Comparison of ENCODE assay signal across 8 cellular contexts in genomic region chr17:4788807-4789700, GRCh38. TPM values are rescaled to one million over a fixed set of nuclear protein-coding genes. Genes with fewer than 3 reads are reported as not detected.
A peak's percentile ranks its signal among the peaks of the same experiment; 100 is the strongest.
DNase-seq lines count a peak whose midpoint lies in the region; TF ChIP-seq lines count a peak whose summit lies in the region.

Gene GLTPD2 (plus strand): TSS chr17:4788964. CDS start chr17:4789012, 48 bp downstream.

- CTCF ChIA-PET in BJ (lab: Yijun Ruan, JAX) = interaction anchor here (0.6 to 7.9 kb wide), 28 partner anchors 9 to 123 kb away, joined by 3 to 112 read pairs (median 7); partner anchors contain the start of genes ARRB2, C17orf107, CHRNE and PLD2

- peak within 1 kb of the TSS; percentile 89 for H3K9ac ChIP-seq in adipocyte (ENCODE audit: low read length)

- POLR2A ChIA-PET in BJ (lab: Charles Lee) = interaction anchor here (0.7 kb wide), 1 partner anchor 18 kb away, joined by 5 read pairs; the partner anchor contains the start of gene PLD2

- no peaks in the 10 kb centered on the region for H3K36me3 ChIP-seq in BJ (ENCODE audit: control insufficient read depth, insufficient read depth, low read length)
- H3K36me3 ChIP-seq in H7 (replicated peaks; ENCODE audit: control insufficient read depth, insufficient read depth, low read length) = no peaks in the 10 kb centered on the region
- H3K36me3 ChIP-seq in adipocyte (ENCODE audit: control insufficient read depth, insufficient read depth, low read length, severe bottlenecking) = no peaks in the 10 kb centered on the region
- no peaks in the 10 kb centered on the region for H3K36me3 ChIP-seq in kidney epithelial cell (ENCODE audit: control insufficient read depth, insufficient read depth, low read length)

- TF ChIP-seq CTCF in BJ (IDR thresholded peaks at IDR 0.05; ENCODE audit: insufficient read depth, low read depth, low read length) (no peak), kidney epithelial cell (IDR thresholded peaks at IDR 0.05; ENCODE audit: insufficient read depth, low read length, poor library complexity, severe bottlenecking) (no peak)

- H3K4me1 ChIP-seq in adipocyte (ENCODE audit: control insufficient read depth, insufficient read depth, low read length) = peaks cover 31% of the 10 kb centered on the region

- H3K27me3 ChIP-seq in BJ (ENCODE audit: control insufficient read depth, insufficient read depth, low read length) (peaks cover 8% of the 10 kb centered on the region), H7 (ENCODE audit: control insufficient read depth, insufficient read depth, low read length) (peaks cover 31% of the 10 kb centered on the region), adipocyte (replicated peaks; ENCODE audit: control insufficient read depth, insufficient read depth, low read length) (peaks cover 10% of the 10 kb centered on the region), kidney epithelial cell (ENCODE audit: control insufficient read depth, insufficient read depth, low read length) (peaks cover 39% of the 10 kb centered on the region)

- H3K27ac ChIP-seq in temporal lobe (ENCODE audit: low read depth, low read length) = peak within 1 kb of the TSS; percentile 87

- DNase-seq in BJ (ENCODE audit: low read depth) (no peak), H7 (peak; percentile 83), adipocyte (ENCODE audit: low read depth) (no peak), kidney epithelial cell (ENCODE audit: low read depth) (no peak), putamen (ENCODE audit: low spot score) (no peak), NCI-H1048 (lab: John Stamatoyannopoulos, UW) (no peak), cerebellar cortex (ENCODE audit: low spot score) (no peak)

- H3K9me3 ChIP-seq in adipocyte (ENCODE audit: control insufficient read depth, low read length) = no peaks in the 10 kb centered on the region

- peak within 1 kb of the TSS; percentile 69 for H3K4me3 ChIP-seq in BJ (ENCODE audit: low read depth, low read length)
- peak within 1 kb of the TSS; percentile 69 for H3K4me3 ChIP-seq in H7 (ENCODE audit: insufficient read depth, low read depth, low read length)
- H3K4me3 ChIP-seq in adipocyte (ENCODE audit: low read length) = peak within 1 kb of the TSS; percentile 79
- H3K4me3 ChIP-seq in kidney epithelial cell (ENCODE audit: low read depth, low read length) = peak within 1 kb of the TSS; percentile 62

RNA-seq across cellular contexts. Expression of gene GLTPD2, which starts in this region (rescaled TPM):
- polyA plus RNA-seq in BJ (2011; rRNA removed) = not detected in 2 replicates
- polyA minus RNA-seq in BJ (2011; rRNA and poly(A)+ RNA removed) = not detected in 2 replicates
- not detected in 2 replicates for total RNA-seq in H7 (2014; rRNA removed; shearing (Covaris generic))
- total RNA-seq in kidney epithelial cell (not detected in 2 replicates), temporal lobe (not detected)

Comparison
In these comparisons a context has a peak if more than half of its experiments do, and no peak if none do; other contexts are left out.
1. Peak in DNase-seq and H3K4me3 ChIP-seq in H7; RNA of the gene not detected or under 1 TPM.